In genomic region chr19:35090160-35090794, GRCh38 we compare ENCODE assay signal across 8 cellular contexts. TPM values are rescaled to one million over a fixed set of nuclear protein-coding genes. Genes with fewer than 3 reads are reported as not detected.
A peak's percentile ranks its signal among the peaks of the same experiment; 100 is the strongest.
DNase-seq lines count a peak whose midpoint lies in the region; ATAC-seq and TF ChIP-seq lines count a peak whose summit lies in the region.

No MANE protein-coding gene starts in this region.

- H3K27ac Mint-ChIP-seq in T-helper 17 cell = no peak overlapping the region

- no peaks in the 10 kb centered on the region for H3K36me3 Mint-ChIP-seq in T-helper 17 cell (ENCODE audit: low read depth)

- ATAC-seq in T-helper 17 cell = peak; percentile 79
- no peak for ATAC-seq in GM18498 (IDR thresholded peaks at IDR 0.05; ENCODE audit: unreplicated experiment)
- no peak for ATAC-seq in GM21825 (IDR thresholded peaks at IDR 0.05; ENCODE audit: unreplicated experiment)

- H3K4me3 Mint-ChIP-seq in T-helper 17 cell = no peak overlapping the region

- peaks cover 6% of the 10 kb centered on the region for H3K27me3 Mint-ChIP-seq in T-helper 17 cell

- peak; percentile 55 for TF ChIP-seq CTCF in GM10266 (IDR thresholded peaks at IDR 0.05; ENCODE audit: control insufficient read depth, insufficient read depth, low read depth, missing control alignments)

- DNase-seq in GM10266 (ENCODE audit: extremely low spot score) (peak; percentile 83), MV-4-11 (lab: John Stamatoyannopoulos, UW) (peak; percentile 21), T-helper 17 cell (no peak), iris pigment epithelial cell (ENCODE audit: low read depth) (peak; percentile 50)
- peak; percentile 28 for DNase-seq in central memory CD4-positive, alpha-beta T cell
- DNase-seq in stimulated activated CD4-positive, alpha-beta T cell treated with anti-CD3 and anti-CD28 coated beads, Interleukin-1b, Interleukin-23, amount 100 ng/mL, for 48 hours = peak; percentile 22

- H3K9me3 ChIP-seq in T-helper 17 cell (ENCODE audit: control insufficient read depth, low read length, poor library complexity, severe bottlenecking) = no peaks in the 10 kb centered on the region

- peaks cover 5% of the 10 kb centered on the region for H3K4me1 Mint-ChIP-seq in T-helper 17 cell

RNA-seq across cellular contexts. Expression of gene FXYD3, which starts 25.3 kb away (rescaled TPM):
- total RNA-seq in T-helper 17 cell = not detected

RNA-seq across cellular contexts. Expression of gene LGI4, which starts 44.6 kb away (rescaled TPM):
- under 1 TPM; 0.39 to 0.52 TPM for total RNA-seq in T-helper 17 cell

RNA-seq across cellular contexts. Expression of gene FXYD1, which starts 48.3 kb away (rescaled TPM):
- total RNA-seq in T-helper 17 cell = 1 to 10 TPM; 1.8 to 4.7 TPM

RNA-seq across cellular contexts. Expression of gene HPN, which starts 48.8 kb away (rescaled TPM):
- total RNA-seq in T-helper 17 cell = under 1 TPM in 1 of 2 donors, not detected in 1; 0.89 TPM

RNA-seq across cellular contexts. Expression of gene FXYD7, which starts 52.8 kb away (rescaled TPM):
- total RNA-seq in T-helper 17 cell = 10 to 100 TPM; 17.1 to 20.6 TPM

Comparison
In these comparisons a context has a peak if more than half of its experiments do, and no peak if none do; other contexts are left out.
1. DNase-seq: peak in GM10266 (single experiment), MV-4-11 (single experiment), central memory CD4-positive, alpha-beta T cell (single experiment), iris pigment epithelial cell (single experiment) and stimulated activated CD4-positive, alpha-beta T cell treated with anti-CD3 and anti-CD28 coated beads, Interleukin-1b, Interleukin-23, amount 100 ng/mL, for 48 hours (single experiment); none in T-helper 17 cell (0 of 3).